In genomic region chr5:41883243-41883642, GRCh38 we compare ENCODE assay signal across 16 cellular contexts. TPM values are rescaled to one million over a fixed set of nuclear protein-coding genes. Genes with fewer than 3 reads are reported as not detected.
DNase-seq lines count a peak whose midpoint lies in the region; ATAC-seq, FAIRE-seq and TF ChIP-seq lines count a peak whose summit lies in the region.
"Had no signal": no experiment of that assay in that cellular context is flagged by ENCODE, and none has a peak within 500 bp of the region (broad histone marks: within the 10 kb centered on the region; RNA-seq: fewer than 3 reads in every experiment).

No MANE protein-coding gene starts in this region.

- peaks cover 4 to 31% of the 10 kb centered on the region in 2 donors for H3K27me3 Mint-ChIP-seq in CD8-positive, alpha-beta memory T cell
- peaks cover under 1% of the 10 kb centered on the region for H3K27me3 Mint-ChIP-seq in neural crest cell (ENCODE audit: low read depth)
- peaks cover 9% of the 10 kb centered on the region for H3K27me3 Mint-ChIP-seq in activated naive CD4-positive, alpha-beta T cell treated with anti-CD3 and anti-CD28 coated beads, Interleukin-2, amount 10 ng/mL, durations not matched to agents 7 days and 5 days

- peak overlapping the region; percentile 25 for H3K27ac ChIP-seq in CD8-positive, alpha-beta memory T cell (ENCODE audit: low read depth, low read length)
- H3K27ac ChIP-seq in PC-3 (ENCODE audit: low read length) = peak overlapping the region; percentile 63
- H3K27ac ChIP-seq in K562 (ENCODE audit: extremely low read depth, low read depth, low read length) = peak overlapping the region; percentile 36; the same call in 2 of the 3 replicates
- no peak overlapping the region for H3K27ac ChIP-seq in dorsolateral prefrontal cortex
- H3K27ac ChIP-seq: BLaER1 had no signal

- POLR2A ChIA-PET in CD8-positive, alpha-beta memory T cell (lab: Charles Lee) = no interaction called here
- POLR2A ChIA-PET in PC-3 (lab: Charles Lee; ENCODE audit: unreplicated experiment) (interaction anchor here (0.6 kb wide), 1 partner anchor 26 kb away, joined by 3 read pairs; no protein-coding TSS in a partner anchor), K562 (lab: Yijun Ruan, JAX) (interaction anchor here (0.7 to 5.0 kb wide), 6 partner anchors 9 to 21 kb away, joined by 3 to 25 read pairs (median 6); partner anchors contain the start of gene RIMOC1)

- no peaks in the 10 kb centered on the region for H3K9me2 ChIP-seq in PC-3 (replicated peaks; ENCODE audit: low read length)

- H3K4me1 Mint-ChIP-seq in CD8-positive, alpha-beta memory T cell = no peaks in the 10 kb centered on the region
- no peaks in the 10 kb centered on the region for H3K4me1 Mint-ChIP-seq in neural crest cell
- no peaks in the 10 kb centered on the region for H3K4me1 Mint-ChIP-seq in activated naive CD4-positive, alpha-beta T cell treated with anti-CD3 and anti-CD28 coated beads, Interleukin-2, amount 10 ng/mL, durations not matched to agents 7 days and 5 days
- H3K4me1 Mint-ChIP-seq: CD14-positive monocyte; CD4-positive, alpha-beta memory T cell; H9 had no signal

- BruUV-seq in PC-3 (replicated peaks; lab: Mats Ljungman, UMichigan) = no TSS peak
- no TSS peak for BruUV-seq in K562 (replicated peaks; lab: Mats Ljungman, UMichigan)

- TF ChIP-seq RAD21 in K562 (CRISPR knock-in tag; conservative IDR thresholded peaks at IDR 0.05 in 1 of 2, IDR thresholded peaks at IDR 0.05 in 1 of 2) = 0 out of 4 replicates have a peak, but pooled peaks of 1 of the 2 experiments have one; percentile 15

- CTCF ChIA-PET in CD8-positive, alpha-beta memory T cell (lab: Charles Lee) = no interaction called here
- CTCF ChIA-PET in PC-3 (lab: Charles Lee) = no interaction called here
- CTCF ChIA-PET in K562 (lab: Yijun Ruan, JAX; ENCODE audit: low intra/inter-chr PET ratio) = no interaction called here
- CTCF ChIA-PET in activated naive CD4-positive, alpha-beta T cell treated with anti-CD3 and anti-CD28 coated beads, Interleukin-2, amount 10 ng/mL, durations not matched to agents 7 days and 5 days (lab: Charles Lee) = interaction anchor here (0.6 kb wide), 1 partner anchor 11 kb away, joined by 3 read pairs; no protein-coding TSS in a partner anchor

- no peaks in the 10 kb centered on the region for H3K9me3 Mint-ChIP-seq in CD8-positive, alpha-beta memory T cell
- peaks cover 6% of the 10 kb centered on the region for H3K9me3 Mint-ChIP-seq in neural crest cell
- no peaks in the 10 kb centered on the region for H3K9me3 Mint-ChIP-seq in activated naive CD4-positive, alpha-beta T cell treated with anti-CD3 and anti-CD28 coated beads, Interleukin-2, amount 10 ng/mL, durations not matched to agents 7 days and 5 days
- H3K9me3 Mint-ChIP-seq: CD14-positive monocyte; CD4-positive, alpha-beta memory T cell had no signal

- H3K9ac ChIP-seq in PC-3 (ENCODE audit: low read length) (no peak overlapping the region), K562 (ENCODE audit: insufficient read depth in 1 of 2, low read depth in 2 of 2, low read length in 2 of 2) (no peak overlapping the region)
- H3K9ac ChIP-seq: BLaER1 had no signal

- H4K20me1 ChIP-seq in PC-3 (ENCODE audit: low read length) (no peaks in the 10 kb centered on the region), K562 (replicated peaks; ENCODE audit: control insufficient read depth, insufficient read depth, low read length) (no peaks in the 10 kb centered on the region)
- H4K20me1 ChIP-seq: BLaER1 had no signal

- H3K27me3 ChIP-seq in CD8-positive, alpha-beta memory T cell (ENCODE audit: insufficient read depth, low read length, poor library complexity, severe bottlenecking) = no peaks in the 10 kb centered on the region
- no peaks in the 10 kb centered on the region for H3K27me3 ChIP-seq in PC-3 (ENCODE audit: low read length)
- H3K27me3 ChIP-seq in K562 (ENCODE audit: control insufficient read depth in 2 of 2, insufficient read depth in 2 of 2, low read length in 2 of 2) = no peaks in the 10 kb centered on the region
- H3K27me3 ChIP-seq in dorsolateral prefrontal cortex = peaks cover 0 to 4% (median 0%) of the 10 kb centered on the region in 45 donors
- H3K27me3 ChIP-seq: BLaER1 had no signal

- no peaks in the 10 kb centered on the region for H3K9me1 ChIP-seq in K562 (ENCODE audit: control insufficient read depth, insufficient read depth, low read length)

- H3F3A ChIP-seq in PC-3 (ENCODE audit: low read length, unreplicated experiment) = peaks cover 11% of the 10 kb centered on the region

- H3K36me3 Mint-ChIP-seq in CD8-positive, alpha-beta memory T cell = no peaks in the 10 kb centered on the region
- no peaks in the 10 kb centered on the region for H3K36me3 Mint-ChIP-seq in neural crest cell (ENCODE audit: low read depth)
- no peaks in the 10 kb centered on the region for H3K36me3 Mint-ChIP-seq in activated naive CD4-positive, alpha-beta T cell treated with anti-CD3 and anti-CD28 coated beads, Interleukin-2, amount 10 ng/mL, durations not matched to agents 7 days and 5 days
- H3K36me3 Mint-ChIP-seq: CD14-positive monocyte; CD4-positive, alpha-beta memory T cell had no signal

- TF ChIP-seq POLR2A in K562 (conservative IDR thresholded peaks at IDR 0.05) = no peak

- H3K4me3 Mint-ChIP-seq in CD8-positive, alpha-beta memory T cell = no peak overlapping the region
- H3K4me3 Mint-ChIP-seq in neural crest cell = no peak overlapping the region
- no peak overlapping the region for H3K4me3 Mint-ChIP-seq in activated naive CD4-positive, alpha-beta T cell treated with anti-CD3 and anti-CD28 coated beads, Interleukin-2, amount 10 ng/mL, durations not matched to agents 7 days and 5 days
- H3K4me3 Mint-ChIP-seq: CD14-positive monocyte; CD4-positive, alpha-beta memory T cell; H9 had no signal

- no peak overlapping the region for H2AFZ ChIP-seq in PC-3 (ENCODE audit: low read length)
- H2AFZ ChIP-seq in K562 (ENCODE audit: low read depth, low read length) = peak overlapping the region; percentile 71

- peak; percentile 9 for ATAC-seq in PC-3
- ATAC-seq in K562 = peak; percentile 83
- ATAC-seq in GM19467 (IDR thresholded peaks at IDR 0.05; ENCODE audit: unreplicated experiment) = no peak

- H3K27ac Mint-ChIP-seq in CD8-positive, alpha-beta memory T cell = no peak overlapping the region
- peak overlapping the region; percentile 64 for H3K27ac Mint-ChIP-seq in neural crest cell (ENCODE audit: unreplicated experiment)
- no peak overlapping the region for H3K27ac Mint-ChIP-seq in activated naive CD4-positive, alpha-beta T cell treated with anti-CD3 and anti-CD28 coated beads, Interleukin-2, amount 10 ng/mL, durations not matched to agents 7 days and 5 days
- H3K27ac Mint-ChIP-seq: CD14-positive monocyte; CD4-positive, alpha-beta memory T cell; H9 had no signal

- WGBS in K562 (ENCODE audit: insufficient coverage, low coverage, missing lambda C conversion rate) = 0% methylated on average over 3 of the region's 3 CpGs

- in situ Hi-C loops in K562 (cut with MboI) = no loop called here

- H3K4me2 ChIP-seq in PC-3 (ENCODE audit: low read length) (peak overlapping the region; percentile 55), K562 (ENCODE audit: insufficient read depth, low read length) (peak overlapping the region; percentile 41)
- H3K4me2 ChIP-seq: BLaER1 had no signal

- TF ChIP-seq EP300 in K562 (IDR thresholded peaks at IDR 0.05; ENCODE audit: low read length) = peak; percentile 79

- TF ChIP-seq CTCF in PC-3 (conservative IDR thresholded peaks at IDR 0.05; ENCODE audit: low read depth, low read length) (no peak), K562 (IDR thresholded peaks at IDR 0.05 in 2 of 3, conservative IDR thresholded peaks at IDR 0.05 in 1 of 3; ENCODE audit: insufficient read depth in 2 of 3, low read depth in 1 of 3, low read length in 3 of 3) (no peak), neural crest cell (conservative IDR thresholded peaks at IDR 0.05) (no peak), dorsolateral prefrontal cortex (IDR thresholded peaks at IDR 0.05 in 54 of 56, conservative IDR thresholded peaks at IDR 0.05 in 2 of 56; ENCODE audit: low read depth in 1 of 56, partially characterized antibody in 56 of 56) (no peak)

- no peaks in the 10 kb centered on the region for H3K79me2 ChIP-seq in PC-3 (ENCODE audit: low read length)
- no peaks in the 10 kb centered on the region for H3K79me2 ChIP-seq in K562 (ENCODE audit: control insufficient read depth, insufficient read depth, low read length)

- H3K4me1 ChIP-seq in CD8-positive, alpha-beta memory T cell (ENCODE audit: insufficient read depth, low read length) = no peaks in the 10 kb centered on the region
- H3K4me1 ChIP-seq in PC-3 (ENCODE audit: insufficient read depth, low read length) (peaks cover 28% of the 10 kb centered on the region), K562 (replicated peaks in 1 of 2; ENCODE audit: control insufficient read depth in 2 of 2, insufficient read depth in 2 of 2, low read length in 2 of 2) (peaks cover 4 to 20% of the 10 kb centered on the region in 2 experiments; a peak in 3 of 5 replicates)
- H3K4me1 ChIP-seq: BLaER1 had no signal

- DNase-seq in CD8-positive, alpha-beta memory T cell = no peak
- DNase-seq in PC-3 = no peak
- DNase-seq in K562 (ENCODE audit: extremely low read depth in 1 of 4, low spot score in 3 of 4) = peak in 2 of 4 experiments; percentile 33 to 87
- DNase-seq in neural crest cell (ENCODE audit: low read depth, low spot score) = no peak
- no peak for DNase-seq in activated naive CD4-positive, alpha-beta T cell treated with anti-CD3 and anti-CD28 coated beads, Interleukin-2, amount 10 ng/mL, durations not matched to agents 7 days and 5 days
- DNase-seq in dorsolateral prefrontal cortex = no peak
- DNase-seq: 8988T; Calu3; CD4-positive, alpha-beta memory T cell; DMS79 treated with DMSO at 0.1 percent for 48 hours; GF-D8; H9 had no signal

- H3K4me3 ChIP-seq in CD8-positive, alpha-beta memory T cell (ENCODE audit: low read length) = no peak overlapping the region
- H3K4me3 ChIP-seq in PC-3 (ENCODE audit: low read length) = no peak overlapping the region
- no peak overlapping the region for H3K4me3 ChIP-seq in K562
- H3K4me3 ChIP-seq in dorsolateral prefrontal cortex = no peak overlapping the region
- H3K4me3 ChIP-seq: BLaER1 had no signal

- intact Hi-C loops in PC-3 (cut with micrococcal nuclease) (no loop called here), K562 (cut with micrococcal nuclease) (loop anchor here (2.0 kb wide), 1 partner anchor 22 kb away; the partner anchor contains the start of gene RIMOC1), dorsolateral prefrontal cortex (cut with DNase I) (no loop called here)

- no peaks in the 10 kb centered on the region for H3K9me3 ChIP-seq in CD8-positive, alpha-beta memory T cell (ENCODE audit: low read length)
- H3K9me3 ChIP-seq in PC-3 (ENCODE audit: low read length) (peaks cover 16% of the 10 kb centered on the region), K562 (replicated peaks; ENCODE audit: control insufficient read depth, insufficient read depth, low read depth, low read length) (no peaks in the 10 kb centered on the region)
- H3K9me3 ChIP-seq: BLaER1 had no signal

- FAIRE-seq in K562 (lab: Jason Lieb, UNC) = peak; percentile 85
- FAIRE-seq: H1 had no signal

- H3K36me3 ChIP-seq in CD8-positive, alpha-beta memory T cell (ENCODE audit: insufficient read depth, low read length) = no peaks in the 10 kb centered on the region
- H3K36me3 ChIP-seq in PC-3 (ENCODE audit: low read depth, low read length) (0 out of 2 replicates have a peak, but pooled peaks cover 5% of the 10 kb centered on the region), K562 (ENCODE audit: control insufficient read depth, insufficient read depth, low read length) (no peaks in the 10 kb centered on the region)
- H3K36me3 ChIP-seq: BLaER1 had no signal

RNA-seq across cellular contexts. Expression of gene OXCT1, which starts 13.0 kb away (rescaled TPM):
- 100 to 1,000 TPM; 111 to 117 TPM for total RNA-seq in CD8-positive, alpha-beta memory T cell
- polyA plus RNA-seq in CD8-positive, alpha-beta memory T cell = 25.6 TPM
- 25.5 and 30.8 TPM in 2 replicates for total RNA-seq in PC-3 (2014; rRNA removed)
- total RNA-seq in K562 (2011; cell fraction: chromatin; rRNA removed; ENCODE audit: low replicate concordance) = 19.0 and 39.2 TPM in 2 replicates
- total RNA-seq in K562 (2011; cell fraction: nucleolus; rRNA removed) = 12.0 and 17.2 TPM in 2 replicates
- 20.5 and 31.0 TPM in 2 replicates for total RNA-seq in K562 (2011; cell fraction: nucleoplasm; rRNA removed)
- 26.6 and 28.8 TPM in 2 replicates for total RNA-seq in K562 (2014; rRNA removed)
- total RNA-seq in K562 (2014; rRNA removed; fragmentation: Illumina TruSeq; extraction: Trizol) = 50.6 and 56.8 TPM in 2 replicates
- total RNA-seq in K562 (2015; rRNA removed; fragmentation: Illumina TruSeq; extraction: Trizol) = 46.6 and 50.4 TPM in 2 replicates
- 34.7 and 35.8 TPM in 2 replicates for total RNA-seq in K562 (2021)
- 37.6 and 42.3 TPM in 2 replicates for polyA plus RNA-seq in K562 (2011; rRNA removed)
- polyA plus RNA-seq in K562 (2011; cell fraction: cytosol; rRNA removed) = 7.5 and 23.0 TPM in 2 replicates
- polyA plus RNA-seq in K562 (2011; cell fraction: nucleus; rRNA removed) = 10.9 and 29.4 TPM in 2 replicates
- 33.7 and 65.0 TPM in 2 replicates for polyA plus RNA-seq in K562 (2012)
- polyA plus RNA-seq in K562 (2014; fragmentation: Illumina TruSeq; extraction: Trizol) = 44.3 and 51.0 TPM in 2 replicates
- polyA plus RNA-seq in K562 (2014; fragmentation: Nextera tagmentation; extraction: Ambion mirVana) = 10 to 100 TPM; 24.7 to 41.9 TPM
- 41.2 and 61.2 TPM in 2 replicates for polyA plus RNA-seq in K562 (2014; rRNA removed)
- 61.4 and 117 TPM in 2 replicates for polyA minus RNA-seq in K562 (2011; rRNA and poly(A)+ RNA removed)
- polyA minus RNA-seq in K562 (2011; cell fraction: cytosol; rRNA and poly(A)+ RNA removed) = 15.7 and 26.4 TPM in 2 replicates
- polyA minus RNA-seq in K562 (2011; cell fraction: nucleus; rRNA and poly(A)+ RNA removed) = 17.0 and 54.2 TPM in 2 replicates
- 30.2 and 33.0 TPM in 2 replicates for total RNA-seq in neural crest cell
- 100 to 1,000 TPM in 13 of 120 experiments, 10 to 100 TPM in 107; 34.8 to 117 (median 79.4) TPM for total RNA-seq in dorsolateral prefrontal cortex

RNA-seq across cellular contexts. Expression of gene RIMOC1, which starts 20.9 kb away (rescaled TPM):
- 10 to 100 TPM; 34.6 to 36.5 TPM for total RNA-seq in CD8-positive, alpha-beta memory T cell
- 8.4 TPM for polyA plus RNA-seq in CD8-positive, alpha-beta memory T cell
- total RNA-seq in PC-3 (2014; rRNA removed) (10.3 and 11.3 TPM in 2 replicates), K562 (2014; rRNA removed) (13.8 and 19.6 TPM in 2 replicates), K562 (2014; rRNA removed; fragmentation: Illumina TruSeq; extraction: Trizol) (38.3 and 42.1 TPM in 2 replicates), K562 (2015; rRNA removed; fragmentation: Illumina TruSeq; extraction: Trizol) (30.3 and 30.8 TPM in 2 replicates), K562 (2021) (47.5 and 48.7 TPM in 2 replicates), neural crest cell (47.7 and 49.0 TPM in 2 replicates), dorsolateral prefrontal cortex (10 to 100 TPM; 23.2 to 54.9 (median 37.9) TPM)
- 9.3 and 33.8 TPM in 2 replicates for total RNA-seq in K562 (2011; cell fraction: chromatin; rRNA removed; ENCODE audit: low replicate concordance)
- 5.0 and 6.3 TPM in 2 replicates for total RNA-seq in K562 (2011; cell fraction: nucleolus; rRNA removed)
- total RNA-seq in K562 (2011; cell fraction: nucleoplasm; rRNA removed) = 20.1 and 37.6 TPM in 2 replicates
- polyA plus RNA-seq in K562 (2011; rRNA removed) (47.9 and 63.1 TPM in 2 replicates), K562 (2014; fragmentation: Illumina TruSeq; extraction: Trizol) (33.7 and 40.6 TPM in 2 replicates), K562 (2014; fragmentation: Nextera tagmentation; extraction: Ambion mirVana) (10 to 100 TPM; 11.6 to 14.3 TPM), K562 (2014; rRNA removed) (26.3 and 34.9 TPM in 2 replicates)
- polyA plus RNA-seq in K562 (2011; cell fraction: cytosol; rRNA removed) = 14.0 and 39.5 TPM in 2 replicates
- polyA plus RNA-seq in K562 (2011; cell fraction: nucleus; rRNA removed) = 19.8 and 31.5 TPM in 2 replicates
- polyA plus RNA-seq in K562 (2012) = 9.2 and 13.4 TPM in 2 replicates
- polyA minus RNA-seq in K562 (2011; rRNA and poly(A)+ RNA removed) = 69.0 and 79.7 TPM in 2 replicates
- 14.0 and 24.0 TPM in 2 replicates for polyA minus RNA-seq in K562 (2011; cell fraction: cytosol; rRNA and poly(A)+ RNA removed)
- polyA minus RNA-seq in K562 (2011; cell fraction: nucleus; rRNA and poly(A)+ RNA removed) = 15.8 and 23.4 TPM in 2 replicates

RNA-seq across cellular contexts. Expression of gene FBXO4, which starts 41.8 kb away (rescaled TPM):
- 10 to 100 TPM; 15.8 to 18.0 TPM for total RNA-seq in CD8-positive, alpha-beta memory T cell
- polyA plus RNA-seq in CD8-positive, alpha-beta memory T cell = 17.0 TPM
- total RNA-seq in PC-3 (2014; rRNA removed) (11.5 and 18.1 TPM in 2 replicates), K562 (2014; rRNA removed) (17.1 and 18.3 TPM in 2 replicates), K562 (2014; rRNA removed; fragmentation: Illumina TruSeq; extraction: Trizol) (21.0 and 24.9 TPM in 2 replicates), K562 (2015; rRNA removed; fragmentation: Illumina TruSeq; extraction: Trizol) (18.9 and 19.6 TPM in 2 replicates), K562 (2021) (15.1 and 19.6 TPM in 2 replicates), neural crest cell (9.1 and 10.1 TPM in 2 replicates), dorsolateral prefrontal cortex (10 to 100 TPM in 33 of 120 experiments, 1 to 10 TPM in 87; 4.3 to 17.0 (median 8.6) TPM)
- 9.4 and 30.6 TPM in 2 replicates for total RNA-seq in K562 (2011; cell fraction: chromatin; rRNA removed; ENCODE audit: low replicate concordance)
- 7.9 and 8.7 TPM in 2 replicates for total RNA-seq in K562 (2011; cell fraction: nucleolus; rRNA removed)
- 20.8 and 29.9 TPM in 2 replicates for total RNA-seq in K562 (2011; cell fraction: nucleoplasm; rRNA removed)
- polyA plus RNA-seq in K562 (2011; rRNA removed) (31.2 and 33.4 TPM in 2 replicates), K562 (2014; fragmentation: Illumina TruSeq; extraction: Trizol) (19.0 and 19.3 TPM in 2 replicates), K562 (2014; fragmentation: Nextera tagmentation; extraction: Ambion mirVana) (1 to 10 TPM; 5.9 to 8.2 TPM), K562 (2014; rRNA removed) (19.7 and 20.4 TPM in 2 replicates)
- polyA plus RNA-seq in K562 (2011; cell fraction: cytosol; rRNA removed) = 7.6 and 22.2 TPM in 2 replicates
- 11.7 and 19.2 TPM in 2 replicates for polyA plus RNA-seq in K562 (2011; cell fraction: nucleus; rRNA removed)
- 11.3 and 23.0 TPM in 2 replicates for polyA plus RNA-seq in K562 (2012)
- polyA minus RNA-seq in K562 (2011; rRNA and poly(A)+ RNA removed) = 29.8 and 38.5 TPM in 2 replicates
- 10.0 and 10.7 TPM in 2 replicates for polyA minus RNA-seq in K562 (2011; cell fraction: cytosol; rRNA and poly(A)+ RNA removed)
- 12.8 and 29.5 TPM in 2 replicates for polyA minus RNA-seq in K562 (2011; cell fraction: nucleus; rRNA and poly(A)+ RNA removed)

Comparison
In these comparisons a context has a peak if more than half of its experiments do, and no peak if none do; other contexts are left out.
1. H3K27ac ChIP-seq: peak in CD8-positive, alpha-beta memory T cell (single experiment), PC-3 (single experiment) and K562 (single experiment); none in dorsolateral prefrontal cortex (0 of 59).